Comparison of ENCODE assay signal across 2 cellular contexts in genomic region chr21:38229260-38229877, GRCh38.
TF ChIP-seq lines count a peak whose summit lies in the region.

No MANE protein-coding gene starts in this region.

TF ChIP-seq in K562, 482 proteins besides CTCF, POLR2A, EP300 and RAD21 (continues in another document):
- TF ChIP-seq TRIM28 (IDR thresholded peaks at IDR 0.05) (peak; percentile 98), ZNF436 (CRISPR knock-in tag; IDR thresholded peaks at IDR 0.05) (no peak), FOXJ3 (CRISPR knock-in tag; IDR thresholded peaks at IDR 0.05) (no peak), ZEB2 (IDR thresholded peaks at IDR 0.05) (peak; percentile 62; the same call in 1 of the 2 replicates), CBX5 (IDR thresholded peaks at IDR 0.05; ENCODE audit: borderline replicate concordance, low read depth) (peak; percentile 98), XRCC5 (IDR thresholded peaks at IDR 0.05; ENCODE audit: low read depth, low read length) (peak; percentile 62; the same call in 1 of the 2 replicates), HINFP (tag; conservative IDR thresholded peaks at IDR 0.05; ENCODE audit: low read depth) (no peak), EHMT2 (IDR thresholded peaks at IDR 0.05) (0 out of 2 replicates have a peak, but pooled peaks have one; percentile 47), RBM25 (IDR thresholded peaks at IDR 0.05; ENCODE audit: low read depth, low read length, severe bottlenecking) (peak; percentile 33), ZNF280A (IDR thresholded peaks at IDR 0.05; ENCODE audit: low read depth, partially characterized antibody) (peak; percentile 77), RNF219 (CRISPR knock-in tag; IDR thresholded peaks at IDR 0.05) (no peak), HDAC1 (IDR thresholded peaks at IDR 0.05) (no peak), ZNF79 (CRISPR knock-in tag; IDR thresholded peaks at IDR 0.05; ENCODE audit: low read depth) (no peak), TFE3 (CRISPR knock-in tag; IDR thresholded peaks at IDR 0.05) (peak; percentile 71), CEBPZ (IDR thresholded peaks at IDR 0.05; ENCODE audit: borderline replicate concordance, low read depth, low read length) (peak; percentile 81), CBX3 (IDR thresholded peaks at IDR 0.05; ENCODE audit: borderline replicate concordance in 1 of 2, low read length in 2 of 2) (peak; percentile 98), CBX1 (IDR thresholded peaks at IDR 0.05; ENCODE audit: low read depth) (peak; percentile 96), XRCC3 (IDR thresholded peaks at IDR 0.05) (peak; percentile 55; the same call in 1 of the 2 replicates), TRIM24 (IDR thresholded peaks at IDR 0.05) (peak; percentile 31 to 85; a peak in 3 of 4 replicates), HLTF (IDR thresholded peaks at IDR 0.05) (peak; percentile 98)

TF ChIP-seq in HepG2, 621 proteins besides CTCF, POLR2A, EP300 and RAD21:
- TF ChIP-seq MEF2D (CRISPR knock-in tag; IDR thresholded peaks at IDR 0.05): no peak
- no peak for TF ChIP-seq IKZF5 (CRISPR knock-in tag; IDR thresholded peaks at IDR 0.05)
- TF ChIP-seq LCORL (IDR thresholded peaks at IDR 0.05): no peak
- TF ChIP-seq LCORL (CRISPR knock-in tag; IDR thresholded peaks at IDR 0.05): no peak
- peak; percentile 72; the same call in 1 of the 2 replicates for TF ChIP-seq SETDB1 (CRISPR knock-in tag; IDR thresholded peaks at IDR 0.05; ENCODE audit: borderline replicate concordance)
- TF ChIP-seq ZKSCAN8 (CRISPR knock-in tag; IDR thresholded peaks at IDR 0.05; ENCODE audit: borderline replicate concordance): no peak
- TF ChIP-seq ZNF142 (CRISPR knock-in tag; IDR thresholded peaks at IDR 0.05): no peak
TF ChIP-seq in HepG2: peak in this region for 1.
